In genomic region chr11:65485820-65486219, GRCh38 we compare ENCODE assay signal across 12 cellular contexts. TPM values are rescaled to one million over a fixed set of nuclear protein-coding genes. Genes with fewer than 3 reads are reported as not detected.
DNase-seq lines count a peak whose midpoint lies in the region; ATAC-seq and TF ChIP-seq lines count a peak whose summit lies in the region.
"Had no signal": no experiment of that assay in that cellular context is flagged by ENCODE, and none has a peak within 500 bp of the region (broad histone marks: within the 10 kb centered on the region; RNA-seq: fewer than 3 reads in every experiment).

No MANE protein-coding gene starts in this region.

- H3K27me3 ChIP-seq in Caco-2 (replicated peaks; ENCODE audit: control insufficient read depth, insufficient read depth, low read length) (no peaks in the 10 kb centered on the region), iPS-20b (ENCODE audit: insufficient read depth, low read length) (no peaks in the 10 kb centered on the region), rectal smooth muscle tissue (ENCODE audit: control insufficient read depth, insufficient read depth, low read length) (no peaks in the 10 kb centered on the region)

- no peaks in the 10 kb centered on the region for H3K9me3 Mint-ChIP-seq in Caco-2 (ENCODE audit: unreplicated experiment)
- H3K9me3 Mint-ChIP-seq in WTC11 = no peaks in the 10 kb centered on the region
- H3K9me3 Mint-ChIP-seq in activated naive CD4-positive, alpha-beta T cell treated with anti-CD3 and anti-CD28 coated beads for 36 hours = no peaks in the 10 kb centered on the region
- H3K9me3 Mint-ChIP-seq: CD8-positive, alpha-beta T cell had no signal

- H3K4me1 ChIP-seq in Caco-2 = peaks cover 60% of the 10 kb centered on the region
- H3K4me1 ChIP-seq in iPS-20b (ENCODE audit: insufficient read depth, low read length) = peaks cover 43% of the 10 kb centered on the region
- peaks cover 50% of the 10 kb centered on the region for H3K4me1 ChIP-seq in rectal smooth muscle tissue (ENCODE audit: control insufficient read depth, insufficient read depth, low read length)

- H3K4me1 Mint-ChIP-seq in Caco-2 (ENCODE audit: low read depth, unreplicated experiment) (peaks cover 46% of the 10 kb centered on the region), WTC11 (peaks cover 72% of the 10 kb centered on the region)
- H3K4me1 Mint-ChIP-seq in activated naive CD4-positive, alpha-beta T cell treated with anti-CD3 and anti-CD28 coated beads for 36 hours (ENCODE audit: low read depth) = peaks cover 46% of the 10 kb centered on the region

- CTCF ChIA-PET in Caco-2 (lab: Charles Lee) (interaction anchor here (0.8 kb wide), 1 partner anchor 14 kb away, joined by 3 read pairs; no protein-coding TSS in a partner anchor), WTC11 (lab: Charles Lee) (interaction anchor here (0.9 to 8.9 kb wide), 8 partner anchors 7 to 87 kb away, joined by 3 to 129 read pairs (median 7); partner anchors contain the start of gene FAM89B)
- CTCF ChIA-PET in activated naive CD4-positive, alpha-beta T cell treated with anti-CD3 and anti-CD28 coated beads for 36 hours (lab: Charles Lee) = interaction anchor here (0.6 kb wide), 1 partner anchor 26 kb away, joined by 4 read pairs; no protein-coding TSS in a partner anchor

- BruUV-seq in Caco-2 (replicated peaks; lab: Mats Ljungman, UMichigan) = no TSS peak

- intact Hi-C loops in Caco-2 (cut with micrococcal nuclease; ENCODE audit: unreplicated experiment) = no loop called here
- intact Hi-C loops in activated naive CD4-positive, alpha-beta T cell treated with anti-CD3 and anti-CD28 coated beads for 36 hours (cut with micrococcal nuclease) = no loop called here

- H3K9me3 ChIP-seq in Caco-2 = no peaks in the 10 kb centered on the region
- no peaks in the 10 kb centered on the region for H3K9me3 ChIP-seq in iPS-20b (ENCODE audit: insufficient read depth, low read depth, low read length)

- POLR2A ChIA-PET in Caco-2 (lab: Charles Lee) = interaction anchor here (0.6 to 8.1 kb wide), 4 partner anchors 8 to 256 kb away, joined by 3 to 377 read pairs (median 4); partner anchors contain the start of gene MALAT1
- POLR2A ChIA-PET in WTC11 (lab: Charles Lee) = interaction anchor here (5.4 to 11.6 kb wide), 3 partner anchors 14 to 67 kb away, joined by 38 to 502 read pairs (median 179); partner anchors contain the start of gene MALAT1

- H3K9ac ChIP-seq in iPS-20b (ENCODE audit: low read depth, low read length) (peak overlapping the region; percentile 72; the same call in 1 of the 2 replicates), rectal smooth muscle tissue (ENCODE audit: low read length) (no peak overlapping the region)

- DNase-seq in Caco-2 (no peak), WTC11 (ENCODE audit: low spot score) (no peak), COLO668 (lab: John Stamatoyannopoulos, UW; ENCODE audit: unreplicated experiment) (no peak), SHP77 treated with DMSO at 0.1 percent for 48 hours (lab: John Stamatoyannopoulos, UW) (no peak), omental fat pad (ENCODE audit: low spot score) (no peak)
- DNase-seq in activated naive CD4-positive, alpha-beta T cell treated with anti-CD3 and anti-CD28 coated beads for 36 hours = no peak
- DNase-seq: activated T-cell treated with anti-CD3 and anti-CD28 coated beads for 4 hours; CD8-positive, alpha-beta T cell; NCI-H1694; stimulated activated CD4-positive, alpha-beta T cell treated with anti-CD3 and anti-CD28 coated beads, Interleukin-4, amount 100 ng/mL, for 24 hours had no signal

- H3K4me3 Mint-ChIP-seq in Caco-2 (ENCODE audit: unreplicated experiment) (peak overlapping the region; percentile 49), WTC11 (peak overlapping the region; percentile 45; the same call in 1 of the 2 replicates)
- H3K4me3 Mint-ChIP-seq in activated naive CD4-positive, alpha-beta T cell treated with anti-CD3 and anti-CD28 coated beads for 36 hours = no peak overlapping the region
- H3K4me3 Mint-ChIP-seq: CD8-positive, alpha-beta T cell had no signal

- H3K36me3 Mint-ChIP-seq in Caco-2 (ENCODE audit: insufficient read depth, unreplicated experiment) (peaks cover 37% of the 10 kb centered on the region), WTC11 (no peaks in the 10 kb centered on the region)
- no peaks in the 10 kb centered on the region for H3K36me3 Mint-ChIP-seq in activated naive CD4-positive, alpha-beta T cell treated with anti-CD3 and anti-CD28 coated beads for 36 hours (ENCODE audit: low read depth)
- H3K36me3 Mint-ChIP-seq: CD8-positive, alpha-beta T cell had no signal

- ATAC-seq in WTC11 = no peak
- no peak for ATAC-seq in omental fat pad (ENCODE audit: low FRiP score)
- ATAC-seq: CD8-positive, alpha-beta T cell had no signal

- H3K27me3 Mint-ChIP-seq in Caco-2 (ENCODE audit: insufficient read depth, unreplicated experiment) (no peaks in the 10 kb centered on the region), WTC11 (ENCODE audit: low read depth) (peaks cover 2% of the 10 kb centered on the region)
- H3K27me3 Mint-ChIP-seq in activated naive CD4-positive, alpha-beta T cell treated with anti-CD3 and anti-CD28 coated beads for 36 hours (ENCODE audit: low read depth) = no peaks in the 10 kb centered on the region

- H3K4me3 ChIP-seq in Caco-2 (ENCODE audit: low read depth, low read length) (no peak overlapping the region), iPS-20b (ENCODE audit: low read length) (peak overlapping the region; percentile 37; the same call in 1 of the 2 replicates), rectal smooth muscle tissue (ENCODE audit: low read length) (no peak overlapping the region)

- H3K36me3 ChIP-seq in Caco-2 (ENCODE audit: control insufficient read depth, insufficient read depth, low read length) (no peaks in the 10 kb centered on the region), iPS-20b (ENCODE audit: insufficient read depth, low read depth, low read length) (no peaks in the 10 kb centered on the region), rectal smooth muscle tissue (ENCODE audit: control insufficient read depth, insufficient read depth, low read length) (no peaks in the 10 kb centered on the region)

- H3K27ac Mint-ChIP-seq in Caco-2 (ENCODE audit: unreplicated experiment) = peak overlapping the region; percentile 100
- H3K27ac Mint-ChIP-seq in WTC11 = peak overlapping the region; percentile 96
- H3K27ac Mint-ChIP-seq in activated naive CD4-positive, alpha-beta T cell treated with anti-CD3 and anti-CD28 coated beads for 36 hours = no peak overlapping the region
- H3K27ac Mint-ChIP-seq: CD8-positive, alpha-beta T cell had no signal

- no peak for TF ChIP-seq CTCF in Caco-2 (IDR thresholded peaks at IDR 0.05; ENCODE audit: insufficient read depth in 1 of 2, low read depth in 1 of 2, low read length in 1 of 2, severe bottlenecking in 1 of 2, unreplicated experiment in 1 of 2)
- TF ChIP-seq CTCF in WTC11 (IDR thresholded peaks at IDR 0.05) = no peak
- TF ChIP-seq CTCF in omental fat pad (IDR thresholded peaks at IDR 0.05) = no peak

- no peak overlapping the region for H3K27ac ChIP-seq in iPS-20b (ENCODE audit: low read length)
- peak overlapping the region; percentile 98 for H3K27ac ChIP-seq in rectal smooth muscle tissue (ENCODE audit: low read depth, low read length)

TF ChIP-seq in WTC11, 78 proteins besides CTCF, POLR2A, EP300 and RAD21 (continues in another document):
- TF ChIP-seq ERG (CRISPR knock-in tag; IDR thresholded peaks at IDR 0.05) = no peak
- TF ChIP-seq, protein P1, sequence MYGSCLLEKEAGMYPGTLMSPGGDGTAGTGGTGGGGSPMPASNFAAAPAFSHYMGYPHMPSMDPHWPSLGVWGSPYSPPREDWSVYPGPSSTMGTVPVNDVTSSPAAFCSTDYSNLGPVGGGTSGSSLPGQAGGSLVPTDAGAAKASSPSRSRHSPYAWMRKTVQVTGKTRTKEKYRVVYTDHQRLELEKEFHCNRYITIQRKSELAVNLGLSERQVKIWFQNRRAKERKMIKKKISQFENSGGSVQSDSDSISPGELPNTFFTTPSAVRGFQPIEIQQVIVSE (CRISPR knock-in tag; IDR thresholded peaks at IDR 0.05; ENCODE audit: borderline replicate concordance) = no peak
- TF ChIP-seq, protein P2, sequence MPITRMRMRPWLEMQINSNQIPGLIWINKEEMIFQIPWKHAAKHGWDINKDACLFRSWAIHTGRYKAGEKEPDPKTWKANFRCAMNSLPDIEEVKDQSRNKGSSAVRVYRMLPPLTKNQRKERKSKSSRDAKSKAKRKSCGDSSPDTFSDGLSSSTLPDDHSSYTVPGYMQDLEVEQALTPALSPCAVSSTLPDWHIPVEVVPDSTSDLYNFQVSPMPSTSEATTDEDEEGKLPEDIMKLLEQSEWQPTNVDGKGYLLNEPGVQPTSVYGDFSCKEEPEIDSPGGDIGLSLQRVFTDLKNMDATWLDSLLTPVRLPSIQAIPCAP (CRISPR knock-in tag; IDR thresholded peaks at IDR 0.05) = no peak

RNA-seq across cellular contexts. Expression of gene MALAT1, which starts 13.0 kb away (rescaled TPM):
- total RNA-seq in Caco-2 (2022) (4,797 and 4,914 TPM in 2 replicates), WTC11 (2021) (1,830 to 2,350 TPM (median 2,261 TPM) in 3 replicates), omental fat pad (over 10,000 TPM; 11,614 to 21,764 (median 16,063) TPM)
- over 10,000 TPM; 10,460 to 10,508 TPM for total RNA-seq in activated naive CD4-positive, alpha-beta T cell treated with anti-CD3 and anti-CD28 coated beads for 36 hours

RNA-seq across cellular contexts. Expression of gene SCYL1, which starts 39.1 kb away (rescaled TPM):
- total RNA-seq in Caco-2 (2022) (123 and 124 TPM in 2 replicates), WTC11 (2021) (69.6 to 76.8 TPM (median 73.0 TPM) in 3 replicates), omental fat pad (100 to 1,000 TPM in 1 of 4 donors, 10 to 100 TPM in 3; 75.4 to 105 (median 88.8) TPM)
- 10 to 100 TPM; 57.9 to 58.3 TPM for total RNA-seq in activated naive CD4-positive, alpha-beta T cell treated with anti-CD3 and anti-CD28 coated beads for 36 hours
